ENCODE assay signal across 9 cellular contexts in the genomic region with DNA sequence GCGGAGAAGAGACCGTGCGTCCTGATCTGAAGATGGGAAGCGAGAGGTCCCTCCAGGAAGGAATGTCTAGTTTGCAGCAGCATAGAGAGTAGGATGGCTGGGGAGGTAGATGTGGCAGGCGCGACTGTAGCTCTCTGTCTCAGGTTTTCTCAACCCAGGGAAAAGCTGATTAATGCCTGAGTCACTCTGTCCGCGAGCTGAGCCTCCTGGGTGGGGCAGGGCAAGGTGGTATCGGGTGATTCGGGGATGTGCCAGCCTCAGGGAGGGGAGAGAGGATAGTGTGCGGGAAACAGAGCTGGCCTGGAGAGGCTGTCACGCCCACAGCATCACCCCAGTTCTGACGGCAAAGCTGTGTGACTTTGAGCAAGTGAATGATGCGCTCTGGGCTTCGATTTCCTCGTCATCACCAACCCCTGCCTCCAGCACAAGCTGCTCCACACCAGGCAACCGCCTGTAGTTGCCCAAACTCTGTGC. TPM values are rescaled to one million over a fixed set of nuclear protein-coding genes. Genes with fewer than 3 reads are reported as not detected.
DNase-seq lines count a peak whose midpoint lies in the region; ATAC-seq and TF ChIP-seq lines count a peak whose summit lies in the region.
"Had no signal": no experiment of that assay in that cellular context is flagged by ENCODE, and none has a peak within 500 bp of the region (broad histone marks: within the 10 kb centered on the region; RNA-seq: fewer than 3 reads in every experiment).

No MANE protein-coding gene starts in this region.

- TF ChIP-seq CTCF in cardiac muscle cell (IDR thresholded peaks at IDR 0.05; ENCODE audit: low read depth, low read length) (no peak), heart right ventricle (IDR thresholded peaks at IDR 0.05) (no peak), Panc1 (IDR thresholded peaks at IDR 0.05) (no peak)

- 69 to 78% methylated on average over 17 of the region's 17 CpGs for WGBS in heart right ventricle, 2 donors

- no peak for DNase-seq in cardiac muscle cell (ENCODE audit: low read depth in 1 of 2, low spot score in 1 of 2)
- no peak for DNase-seq in heart right ventricle
- peak; percentile 93 for DNase-seq in Panc1 (ENCODE audit: low read depth, low spot score)
- peak; percentile 24 for DNase-seq in fibroblast of peridontal ligament (ENCODE audit: extremely low read depth)
- DNase-seq in stromal cell of bone marrow (ENCODE audit: low read depth), result peak; percentile 18
- DNase-seq in COR-L47 (lab: John Stamatoyannopoulos, UW), result no peak
- DNase-seq in NCI-H774 (lab: John Stamatoyannopoulos, UW), result no peak
- no peak for DNase-seq in NCI-H1930 (lab: John Stamatoyannopoulos, UW)

- CTCF ChIA-PET in Panc1 (lab: Charles Lee), result interaction anchor here (0.6 to 0.9 kb wide), 3 partner anchors 11 to 657 kb away, joined by 3 read pairs; no protein-coding TSS in a partner anchor

- BruUV-seq in Panc1 (replicated peaks; lab: Mats Ljungman, UMichigan), result no TSS peak

- no peaks in the 10 kb centered on the region for H3K36me3 ChIP-seq in cardiac muscle cell
- H3K36me3 ChIP-seq in heart right ventricle, result no peaks in the 10 kb centered on the region
- no peaks in the 10 kb centered on the region for H3K36me3 ChIP-seq in Panc1 (ENCODE audit: control insufficient read depth, insufficient read depth, low read length)

- intact Hi-C loops in heart right ventricle (cut with DNase I), result loop anchor here in 1 of 10 donors (2.0 kb wide), 1 partner anchor 542 kb away; no protein-coding TSS in a partner anchor
- intact Hi-C loops in Panc1 (cut with micrococcal nuclease; ENCODE audit: unreplicated experiment), result no loop called here

- no peak overlapping the region for H3K4me3 ChIP-seq in cardiac muscle cell
- peak overlapping the region in 1 of 10 donors; percentile 7 for H3K4me3 ChIP-seq in heart right ventricle
- peak overlapping the region; percentile 45 to 67 for H3K4me3 ChIP-seq in Panc1 (ENCODE audit: low read depth in 2 of 2, low read length in 2 of 2)

- in situ Hi-C loops in Panc1 (cut with HindIII; ENCODE audit: low pct_unique_long_range_greater_than_20kb, low sequenced_read_pairs), result loop anchor here (25.0 kb wide), 1 partner anchor 560 kb away; no protein-coding TSS in a partner anchor

- H3K27me3 ChIP-seq in cardiac muscle cell (no peaks in the 10 kb centered on the region), heart right ventricle (peaks cover 0 to 53% (median 37%) of the 10 kb centered on the region in 7 donors), Panc1 (ENCODE audit: control insufficient read depth, insufficient read depth, low read length) (no peaks in the 10 kb centered on the region)

- H3K9me3 ChIP-seq in cardiac muscle cell (ENCODE audit: low read depth) (no peaks in the 10 kb centered on the region), heart right ventricle (peaks cover 0 to 20% (median 0%) of the 10 kb centered on the region in 11 donors), Panc1 (ENCODE audit: control insufficient read depth, insufficient read depth, low read depth, low read length) (no peaks in the 10 kb centered on the region)

- H3K27ac ChIP-seq in cardiac muscle cell (peak overlapping the region; percentile 94), heart right ventricle (no peak overlapping the region), Panc1 (ENCODE audit: low read length) (peak overlapping the region; percentile 82)

- no peak for ATAC-seq in heart right ventricle
- ATAC-seq in Panc1, result peak; percentile 79

- POLR2A ChIA-PET in Panc1 (lab: Charles Lee), result interaction anchor here (1.1 kb wide), 1 partner anchor 181 kb away, joined by 13 read pairs; no protein-coding TSS in a partner anchor

- peaks cover 30% of the 10 kb centered on the region for H3K4me1 ChIP-seq in cardiac muscle cell (ENCODE audit: low read depth)
- H3K4me1 ChIP-seq in heart right ventricle, result peaks cover 0 to 13% (median 0%) of the 10 kb centered on the region in 9 donors
- H3K4me1 ChIP-seq in Panc1 (ENCODE audit: control insufficient read depth, insufficient read depth, low read length), result peaks cover 8% of the 10 kb centered on the region; the same call in 1 of the 2 replicates

RNA-seq across cellular contexts. Expression of a gene that starts 28.4 kb away (rescaled TPM):
- 0.36 and 0.56 TPM in 2 replicates for total RNA-seq in cardiac muscle cell
- polyA plus RNA-seq in cardiac muscle cell, result 0.88 and 1.3 TPM in 2 replicates
- total RNA-seq in heart right ventricle, result 1 to 10 TPM in 9 of 10 donors, under 1 TPM in 1; 0.87 to 4.5 (median 1.6) TPM
- polyA plus RNA-seq in heart right ventricle, result under 1 TPM; 0.12 to 0.51 TPM
- 0.08 TPM for total RNA-seq in Panc1 (2021; ENCODE audit: unreplicated experiment)
- not detected for polyA plus RNA-seq in Panc1 (2012; ENCODE audit: insufficient read length)
- total RNA-seq: mononuclear cell had no signal

RNA-seq across cellular contexts. Expression of a gene that starts 46.8 kb away (rescaled TPM):
- 0.06 TPM in 1 of 2 replicates, not detected in the other for total RNA-seq in cardiac muscle cell
- 0.02 TPM in 1 of 2 replicates, not detected in the other for polyA plus RNA-seq in cardiac muscle cell
- total RNA-seq in heart right ventricle, result under 1 TPM in 9 of 10 donors, not detected in 1; 0.05 to 0.81 (median 0.41) TPM
- polyA plus RNA-seq in heart right ventricle, result under 1 TPM; 0.07 to 0.10 TPM
- total RNA-seq in Panc1 (2021; ENCODE audit: unreplicated experiment), result 0.28 TPM
- polyA plus RNA-seq in Panc1 (2012; ENCODE audit: insufficient read length), result 0.11 TPM

Comparison
In these comparisons a context has a peak if more than half of its experiments do, and no peak if none do; other contexts are left out.
1. H3K27ac ChIP-seq: peak in cardiac muscle cell (single experiment) and Panc1 (single experiment); none in heart right ventricle (0 of 10).
2. DNase-seq: peak in Panc1 (single experiment), fibroblast of peridontal ligament (single experiment) and stromal cell of bone marrow (single experiment); none in cardiac muscle cell (0 of 2), heart right ventricle (0 of 2), COR-L47 (single experiment), NCI-H774 (single experiment) and NCI-H1930 (0 of 2).